18 cellular contexts compared by ENCODE assay signal in the genomic region with DNA sequence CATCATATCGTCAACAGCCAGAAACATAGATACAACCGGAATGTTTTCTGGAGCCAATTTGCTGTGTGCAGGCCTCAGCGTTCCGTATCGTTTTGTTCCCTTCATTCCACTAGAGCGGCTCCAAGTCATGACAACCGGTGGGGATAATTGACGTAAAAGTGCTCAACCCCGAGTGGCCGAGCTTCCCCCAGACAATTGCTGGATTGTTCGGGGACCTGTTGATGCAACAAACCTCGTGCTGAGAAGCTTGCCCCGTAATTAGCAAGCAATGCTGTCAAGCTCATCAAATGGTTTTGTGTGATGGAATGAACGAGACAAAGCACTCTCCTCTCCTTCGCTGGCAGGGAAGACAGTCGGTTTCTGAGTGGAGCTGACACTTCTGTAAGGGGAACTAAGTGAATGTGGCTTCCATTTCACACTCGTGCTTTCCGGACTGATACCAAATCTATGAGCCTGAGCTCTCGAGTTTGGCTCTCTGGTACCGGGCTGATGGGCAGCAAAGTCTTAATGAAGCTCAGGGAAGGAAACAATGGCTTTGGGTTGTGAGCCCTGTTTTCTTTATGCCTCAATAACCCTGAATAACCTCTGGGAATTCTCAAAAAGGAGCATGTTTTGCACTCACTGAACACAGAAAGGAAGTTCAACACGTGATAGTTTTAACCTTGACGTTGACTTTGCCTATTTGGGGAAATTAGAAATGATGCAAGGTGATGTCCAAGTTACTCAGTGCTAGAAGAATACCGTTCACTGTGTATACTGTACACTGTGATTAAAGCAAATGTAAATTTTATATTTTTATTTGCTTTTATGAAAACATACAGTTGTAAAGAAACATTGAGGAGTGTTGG.
A peak's percentile ranks its signal among the peaks of the same experiment; 100 is the strongest.
DNase-seq lines count a peak whose midpoint lies in the region; TF ChIP-seq lines count a peak whose summit lies in the region.
"Had no signal": no experiment of that assay in that cellular context is flagged by ENCODE, and none has a peak within 500 bp of the region (broad histone marks: within the 10 kb centered on the region; RNA-seq: fewer than 3 reads in every experiment).

No MANE protein-coding gene starts in this region.

- no peak overlapping the region for H3K27ac Mint-ChIP-seq in T-helper 2 cell treated with Interferon-gamma antibody and Interleukin-4, amounts not matched to agents 5 μg/mL and 100 μg/mL, for 36 hours
- H3K27ac Mint-ChIP-seq: natural killer cell treated with Interleukin-12 subunit alpha and Interleukin-12 subunit beta and Interleukin-15 and Interleukin-18, amount 100 ng/mL, for 72 hours had no signal

- no peaks in the 10 kb centered on the region for H3K36me3 Mint-ChIP-seq in T-helper 2 cell treated with Interferon-gamma antibody and Interleukin-4, amounts not matched to agents 5 μg/mL and 100 μg/mL, for 36 hours (ENCODE audit: low read depth)
- H3K36me3 Mint-ChIP-seq: natural killer cell treated with Interleukin-12 subunit alpha and Interleukin-12 subunit beta and Interleukin-15 and Interleukin-18, amount 100 ng/mL, for 72 hours had no signal

- peaks cover 2% of the 10 kb centered on the region for H3K9me3 ChIP-seq in trophoblast cell (ENCODE audit: insufficient read depth, low read depth, low read length)
- H3K9me3 ChIP-seq: breast epithelium had no signal

- no peak overlapping the region for H4K91ac ChIP-seq in trophoblast cell (ENCODE audit: low read depth, low read length)

- no peak overlapping the region for H3K4ac ChIP-seq in trophoblast cell (ENCODE audit: low read depth, low read length)

- H2BK5ac ChIP-seq in trophoblast cell (ENCODE audit: low read depth, low read length, poor library complexity): no peak overlapping the region

- no peaks in the 10 kb centered on the region for H3K9me3 Mint-ChIP-seq in T-helper 2 cell treated with Interferon-gamma antibody and Interleukin-4, amounts not matched to agents 5 μg/mL and 100 μg/mL, for 36 hours
- H3K9me3 Mint-ChIP-seq: natural killer cell treated with Interleukin-12 subunit alpha and Interleukin-12 subunit beta and Interleukin-15 and Interleukin-18, amount 100 ng/mL, for 72 hours had no signal

- H3K27me3 Mint-ChIP-seq in T-helper 2 cell treated with Interferon-gamma antibody and Interleukin-4, amounts not matched to agents 5 μg/mL and 100 μg/mL, for 36 hours (ENCODE audit: low read depth): no peaks in the 10 kb centered on the region

- no peak overlapping the region for H3K9ac ChIP-seq in trophoblast cell (ENCODE audit: low read length)

- peak in 1 of 56 donors; percentile 14 for TF ChIP-seq CTCF in dorsolateral prefrontal cortex (IDR thresholded peaks at IDR 0.05 in 54 of 56, conservative IDR thresholded peaks at IDR 0.05 in 2 of 56; ENCODE audit: low read depth in 1 of 56, partially characterized antibody in 56 of 56)

- H3K27ac ChIP-seq in dorsolateral prefrontal cortex: peak overlapping the region in 38 of 59 donors; percentile 2 to 82 (median 56)
- H3K27ac ChIP-seq in trophoblast cell (ENCODE audit: low read depth, low read length): no peak overlapping the region
- H3K27ac ChIP-seq: breast epithelium had no signal

- no peaks in the 10 kb centered on the region for H3K36me3 ChIP-seq in trophoblast cell (ENCODE audit: control insufficient read depth in 1 of 2, insufficient read depth in 2 of 2, low read length in 2 of 2)
- H3K36me3 ChIP-seq: breast epithelium had no signal

- intact Hi-C loops in dorsolateral prefrontal cortex (cut with DNase I): no loop called here

- H3K18ac ChIP-seq in trophoblast cell (ENCODE audit: low read length): no peak overlapping the region

- peak overlapping the region; percentile 13 for H2BK12ac ChIP-seq in trophoblast cell (ENCODE audit: low read length)

- no CpG with 5 or more reads among the region's 23 CpGs for WGBS in trophoblast cell (ENCODE audit: extremely low coverage, insufficient coverage, insufficient read length)

- no peaks in the 10 kb centered on the region for H3K4me1 ChIP-seq in trophoblast cell (ENCODE audit: control insufficient read depth in 1 of 2, insufficient read depth in 2 of 2, low read length in 2 of 2)
- H3K4me1 ChIP-seq: breast epithelium had no signal

- H3K4me2 ChIP-seq in trophoblast cell (ENCODE audit: low read length): no peak overlapping the region

- no peak overlapping the region for H2AFZ ChIP-seq in trophoblast cell (ENCODE audit: insufficient read depth, low read length, poor library complexity)

- H3K4me3 ChIP-seq in dorsolateral prefrontal cortex: peak overlapping the region in 38 of 59 donors; percentile 1 to 49 (median 26)
- H3K4me3 ChIP-seq in trophoblast cell (ENCODE audit: low read depth, low read length): no peak overlapping the region
- H3K4me3 ChIP-seq: breast epithelium had no signal

- no peak overlapping the region for H3K14ac ChIP-seq in trophoblast cell (ENCODE audit: low read length)

- no peaks in the 10 kb centered on the region for H3K27me3 ChIP-seq in dorsolateral prefrontal cortex
- no peaks in the 10 kb centered on the region for H3K27me3 ChIP-seq in trophoblast cell (ENCODE audit: insufficient read depth, low read length)
- H3K27me3 ChIP-seq: breast epithelium had no signal

- H3K4me3 Mint-ChIP-seq in T-helper 2 cell treated with Interferon-gamma antibody and Interleukin-4, amounts not matched to agents 5 μg/mL and 100 μg/mL, for 36 hours: no peak overlapping the region
- H3K4me3 Mint-ChIP-seq: natural killer cell treated with Interleukin-12 subunit alpha and Interleukin-12 subunit beta and Interleukin-15 and Interleukin-18, amount 100 ng/mL, for 72 hours had no signal

- no peak overlapping the region for H4K12ac ChIP-seq in trophoblast cell (ENCODE audit: low read depth, low read length)

- H2AK5ac ChIP-seq in trophoblast cell (ENCODE audit: low read length): no peak overlapping the region

- H3K79me2 ChIP-seq in trophoblast cell (ENCODE audit: control insufficient read depth, insufficient read depth, low read length, poor library complexity): no peaks in the 10 kb centered on the region

- no peaks in the 10 kb centered on the region for H3K4me1 Mint-ChIP-seq in T-helper 2 cell treated with Interferon-gamma antibody and Interleukin-4, amounts not matched to agents 5 μg/mL and 100 μg/mL, for 36 hours (ENCODE audit: low read depth)

- H3K23ac ChIP-seq in trophoblast cell (ENCODE audit: low read length): no peak overlapping the region

- H3K79me1 ChIP-seq in trophoblast cell (ENCODE audit: low read length): peaks cover 2% of the 10 kb centered on the region

- no peak overlapping the region for H2BK120ac ChIP-seq in trophoblast cell (ENCODE audit: insufficient read depth, low read length, poor library complexity)

- H4K8ac ChIP-seq in trophoblast cell (ENCODE audit: low read depth, low read length): no peak overlapping the region

- DNase-seq in NAMALWA (ENCODE audit: low spot score) (peak; percentile 5), dorsolateral prefrontal cortex (peak in 7 of 10 donors; percentile 32 to 55 (median 43)), hypothalamus (lab: John Stamatoyannopoulos, UW) (peak in 39 of 51 donors; percentile 6 to 75 (median 27)), trophoblast cell (no peak), Kasumi-1 (lab: John Stamatoyannopoulos, UW) (no peak), CD1c-positive myeloid dendritic cell (ENCODE audit: extremely low spot score) (no peak), mucosa of gallbladder (ENCODE audit: low spot score) (no peak)
- DNase-seq in T-helper 2 cell treated with Interferon-gamma antibody and Interleukin-4, amounts not matched to agents 5 μg/mL and 100 μg/mL, for 36 hours (ENCODE audit: low spot score): no peak
- DNase-seq: activated CD8-positive, alpha-beta memory T cell treated with anti-CD3 and anti-CD28 coated beads, Interleukin-2, amount 50 U/mL, for 4 hours; activated naive CD4-positive, alpha-beta T cell treated with anti-CD3 and anti-CD28 coated beads, Interleukin-2, amount 50 U/mL, for 16 hours; effector memory CD4-positive, alpha-beta T cell; GF-D8; NCI-H1436 treated with DMSO at 0.1 percent for 48 hours; NCI-H446; SIG-M5; stimulated activated CD4-positive, alpha-beta T cell treated with anti-CD3 and anti-CD28 coated beads, Interleukin-2, amount 100 ng/mL, for 48 hours had no signal

Comparison
In these comparisons a context has a peak if more than half of its experiments do, and no peak if none do; other contexts are left out.
1. DNase-seq: peak in NAMALWA (single experiment), dorsolateral prefrontal cortex (7 of 10) and hypothalamus (39 of 51); none in trophoblast cell (0 of 2), Kasumi-1 (0 of 2), T-helper 2 cell treated with Interferon-gamma antibody and Interleukin-4, amounts not matched to agents 5 μg/mL and 100 μg/mL, for 36 hours (single experiment), CD1c-positive myeloid dendritic cell (single experiment) and mucosa of gallbladder (single experiment).